Comparison of ENCODE assay signal across 8 cellular contexts in genomic region chr10:114623661-114624294, GRCh38. TPM values are rescaled to one million over a fixed set of nuclear protein-coding genes. Genes with fewer than 3 reads are reported as not detected.
DNase-seq lines count a peak whose midpoint lies in the region; ATAC-seq and TF ChIP-seq lines count a peak whose summit lies in the region.

No MANE protein-coding gene starts in this region.

- peaks cover 11% of the 10 kb centered on the region for H3K9me3 Mint-ChIP-seq in activated CD4-positive, alpha-beta T cell treated with anti-CD3 and anti-CD28 coated beads, Interleukin-2, amount 10 ng/mL, durations not matched to agents 7 days and 5 days
- no peaks in the 10 kb centered on the region for H3K9me3 Mint-ChIP-seq in glutamatergic neuron (ENCODE audit: unreplicated experiment)

- peaks cover 5% of the 10 kb centered on the region for H3K27me3 Mint-ChIP-seq in activated CD4-positive, alpha-beta T cell treated with anti-CD3 and anti-CD28 coated beads, Interleukin-2, amount 10 ng/mL, durations not matched to agents 7 days and 5 days
- peaks cover 2% of the 10 kb centered on the region for H3K27me3 Mint-ChIP-seq in glutamatergic neuron (ENCODE audit: unreplicated experiment)

- POLR2A ChIA-PET in activated CD4-positive, alpha-beta T cell treated with anti-CD3 and anti-CD28 coated beads, Interleukin-2, amount 10 ng/mL, durations not matched to agents 7 days and 5 days (lab: Charles Lee): no interaction called here

- WGBS in liver: 28% methylated on average over 2 of the region's 2 CpGs

- DNase-seq in AG10803 (ENCODE audit: low read depth) (peak; percentile 86), HuH-7 (ENCODE audit: low spot score) (peak; percentile 52), breast epithelium (ENCODE audit: low spot score in 2 of 2) (peak in 1 of 2 donors; percentile 24), germinal center (ENCODE audit: low spot score) (no peak), glutamatergic neuron (no peak)
- DNase-seq in activated CD4-positive, alpha-beta T cell treated with anti-CD3 and anti-CD28 coated beads, Interleukin-2, amount 10 ng/mL, durations not matched to agents 7 days and 5 days: no peak

- H3K36me3 Mint-ChIP-seq in activated CD4-positive, alpha-beta T cell treated with anti-CD3 and anti-CD28 coated beads, Interleukin-2, amount 10 ng/mL, durations not matched to agents 7 days and 5 days (ENCODE audit: low read depth): no peaks in the 10 kb centered on the region
- H3K36me3 Mint-ChIP-seq in glutamatergic neuron (ENCODE audit: unreplicated experiment): no peaks in the 10 kb centered on the region

- TF ChIP-seq POLR2A in breast epithelium (IDR thresholded peaks at IDR 0.05): no peak

- no peaks in the 10 kb centered on the region for H3K9me3 ChIP-seq in breast epithelium
- H3K9me3 ChIP-seq in liver (ENCODE audit: control insufficient read depth in 4 of 4, low read length in 3 of 4): no peaks in the 10 kb centered on the region

- H3K4me3 ChIP-seq in AG10803 (ENCODE audit: low read length) (no peak overlapping the region), breast epithelium (no peak overlapping the region), liver (ENCODE audit: low read depth in 1 of 3, low read length in 3 of 3) (no peak overlapping the region)

- no peaks in the 10 kb centered on the region for H3K27me3 ChIP-seq in breast epithelium
- no peaks in the 10 kb centered on the region for H3K27me3 ChIP-seq in liver (ENCODE audit: control insufficient read depth in 4 of 4, insufficient read depth in 4 of 4, low read length in 3 of 4)

- H3K36me3 ChIP-seq in breast epithelium (no peaks in the 10 kb centered on the region), liver (ENCODE audit: control insufficient read depth in 4 of 4, insufficient read depth in 3 of 4, low read depth in 1 of 4, low read length in 3 of 4) (peaks cover 0 to 2% (median 0%) of the 10 kb centered on the region in 4 donors)

- peak; percentile 54 to 56 for TF ChIP-seq RAD21 in liver (IDR thresholded peaks at IDR 0.05)

- TF ChIP-seq CTCF in AG10803 (conservative IDR thresholded peaks at IDR 0.05; ENCODE audit: low read length): no peak
- no peak for TF ChIP-seq CTCF in breast epithelium (IDR thresholded peaks at IDR 0.05)
- TF ChIP-seq CTCF in liver (IDR thresholded peaks at IDR 0.05; ENCODE audit: low read depth, low read length, missing input control): no peak
- TF ChIP-seq CTCF in glutamatergic neuron (IDR thresholded peaks at IDR 0.05; ENCODE audit: partially characterized antibody, unreplicated experiment): no peak

- intact Hi-C loops in breast epithelium (cut with DNase I; ENCODE audit: low total_unique reads): no loop called here

- no peak overlapping the region for H3K27ac Mint-ChIP-seq in activated CD4-positive, alpha-beta T cell treated with anti-CD3 and anti-CD28 coated beads, Interleukin-2, amount 10 ng/mL, durations not matched to agents 7 days and 5 days
- no peak overlapping the region for H3K27ac Mint-ChIP-seq in glutamatergic neuron (ENCODE audit: unreplicated experiment)

- no peak overlapping the region for H3K9ac ChIP-seq in liver (ENCODE audit: low read depth in 1 of 2, low read length in 2 of 2)

- H3K4me3 Mint-ChIP-seq in activated CD4-positive, alpha-beta T cell treated with anti-CD3 and anti-CD28 coated beads, Interleukin-2, amount 10 ng/mL, durations not matched to agents 7 days and 5 days: no peak overlapping the region
- no peak overlapping the region for H3K4me3 Mint-ChIP-seq in glutamatergic neuron (ENCODE audit: unreplicated experiment)

- H3K4me1 ChIP-seq in breast epithelium (no peaks in the 10 kb centered on the region), liver (ENCODE audit: control insufficient read depth in 4 of 4, insufficient read depth in 4 of 4, low read length in 3 of 4) (peaks cover 5 to 24% (median 9%) of the 10 kb centered on the region in 4 donors)

- H3K4me1 Mint-ChIP-seq in activated CD4-positive, alpha-beta T cell treated with anti-CD3 and anti-CD28 coated beads, Interleukin-2, amount 10 ng/mL, durations not matched to agents 7 days and 5 days: peaks cover 19% of the 10 kb centered on the region
- peaks cover 5% of the 10 kb centered on the region for H3K4me1 Mint-ChIP-seq in glutamatergic neuron (ENCODE audit: low read depth, unreplicated experiment)

- no peak for ATAC-seq in HG03039 (IDR thresholded peaks at IDR 0.05; ENCODE audit: unreplicated experiment)

- CTCF ChIA-PET in activated CD4-positive, alpha-beta T cell treated with anti-CD3 and anti-CD28 coated beads, Interleukin-2, amount 10 ng/mL, durations not matched to agents 7 days and 5 days (lab: Charles Lee): interaction anchor here (1.1 kb wide), 1 partner anchor 23 kb away, joined by 3 read pairs; no protein-coding TSS in a partner anchor

- H3K27ac ChIP-seq in breast epithelium (peak overlapping the region; percentile 68 to 70), liver (ENCODE audit: low read depth in 1 of 2, low read length in 2 of 2) (peak overlapping the region; percentile 78 to 83)

TF ChIP-seq in liver, 16 proteins besides CTCF, POLR2A, EP300 and RAD21:
- TF ChIP-seq REST (IDR thresholded peaks at IDR 0.05): peak; percentile 73
- TF ChIP-seq TAF1 (conservative IDR thresholded peaks at IDR 0.05): no peak
- no peak for TF ChIP-seq HNF4G (IDR thresholded peaks at IDR 0.05)
- peak; percentile 98 to 99 for TF ChIP-seq JUND (IDR thresholded peaks at IDR 0.05)
- TF ChIP-seq EGR1 (IDR thresholded peaks at IDR 0.05; ENCODE audit: low read depth in 2 of 2): no peak
- peak; percentile 72 for TF ChIP-seq YY1 (IDR thresholded peaks at IDR 0.05)
- peak; percentile 81 for TF ChIP-seq FOXA2 (IDR thresholded peaks at IDR 0.05)
- peak; percentile 51 for TF ChIP-seq MAX (IDR thresholded peaks at IDR 0.05)
- peak; percentile 43 for TF ChIP-seq SP1 (IDR thresholded peaks at IDR 0.05)
- TF ChIP-seq NR2F2 (IDR thresholded peaks at IDR 0.05): peak; percentile 22
- peak; percentile 95 for TF ChIP-seq ATF3 (IDR thresholded peaks at IDR 0.05)
- TF ChIP-seq HNF4A (conservative IDR thresholded peaks at IDR 0.05): peak; percentile 42 to 67
- TF ChIP-seq GABPA (IDR thresholded peaks at IDR 0.05 in 1 of 2, conservative IDR thresholded peaks at IDR 0.05 in 1 of 2): peak in 1 of 2 donors; percentile 24
- peak; percentile 36 for TF ChIP-seq FOXA1 (IDR thresholded peaks at IDR 0.05)
- TF ChIP-seq RXRA (IDR thresholded peaks at IDR 0.05): peak; percentile 60 to 78
- peak; percentile 33 for TF ChIP-seq ZBTB33 (IDR thresholded peaks at IDR 0.05)

RNA-seq across cellular contexts. Expression of gene ABLIM1, which starts 34.3 kb away (rescaled TPM):
- total RNA-seq in breast epithelium (100 to 1,000 TPM in 2 of 3 donors, 10 to 100 TPM in 1; 89.0 to 216 (median 131) TPM), liver (10 to 100 TPM; 11.3 to 31.3 TPM), glutamatergic neuron (ENCODE audit: unreplicated experiment) (25.7 TPM)
- polyA plus RNA-seq in liver: 10 to 100 TPM; 10.9 to 14.8 TPM
- 100 to 1,000 TPM; 141 to 161 TPM for total RNA-seq in activated CD4-positive, alpha-beta T cell treated with anti-CD3 and anti-CD28 coated beads, Interleukin-2, amount 10 ng/mL, durations not matched to agents 7 days and 5 days

Comparison
In these comparisons a context has a peak if more than half of its experiments do, and no peak if none do; other contexts are left out.
1. DNase-seq: peak in AG10803 (single experiment) and HuH-7 (single experiment); none in germinal center (single experiment), activated CD4-positive, alpha-beta T cell treated with anti-CD3 and anti-CD28 coated beads, Interleukin-2, amount 10 ng/mL, durations not matched to agents 7 days and 5 days (single experiment) and glutamatergic neuron (single experiment).